Comparison of ENCODE assay signal across 9 cellular contexts in genomic region chr18:26133652-26134051, GRCh38. TPM values are rescaled to one million over a fixed set of nuclear protein-coding genes. Genes with fewer than 3 reads are reported as not detected.
A peak's percentile ranks its signal among the peaks of the same experiment; 100 is the strongest.
DNase-seq lines count a peak whose midpoint lies in the region; ATAC-seq and TF ChIP-seq lines count a peak whose summit lies in the region.
"Had no signal": no experiment of that assay in that cellular context is flagged by ENCODE, and none has a peak within 500 bp of the region (broad histone marks: within the 10 kb centered on the region; RNA-seq: fewer than 3 reads in every experiment).

TSS of gene PSMA8 (plus strand) at chr18:26133869. CDS start at chr18:26133966, 97 bp downstream.

- 57% methylated on average over 31 of the region's 31 CpGs for WGBS in hepatocyte (ENCODE audit: low lambda C conversion rate, missing lambda C conversion rate)

- H3K27ac ChIP-seq in hepatocyte = no peak within 1 kb of the TSS
- H3K27ac ChIP-seq in Karpas-422 (ENCODE audit: low read length) = no peak within 1 kb of the TSS
- H3K27ac ChIP-seq: epithelial cell of prostate had no signal

- H3K9me2 ChIP-seq in hepatocyte (replicated peaks; ENCODE audit: insufficient read depth) (no peaks in the 10 kb centered on the region), Karpas-422 (replicated peaks; ENCODE audit: insufficient read depth, low read length) (no peaks in the 10 kb centered on the region)

- no peak within 1 kb of the TSS for H2AFZ ChIP-seq in hepatocyte
- H2AFZ ChIP-seq in Karpas-422 (ENCODE audit: low read length) = no peak within 1 kb of the TSS

- DNase-seq in activated CD8-positive, alpha-beta memory T cell treated with anti-CD3 and anti-CD28 coated beads, Interleukin-2, amount 50 U/mL, for 48 hours = peak; percentile 59
- peak; percentile 14 for DNase-seq in hepatocyte (ENCODE audit: low spot score)
- peak; percentile 8 for DNase-seq in stimulated activated CD8-positive, alpha-beta memory T cell treated with anti-CD3 and anti-CD28 coated beads, Interleukin-7, amount 100 ng/mL, for 24 hours (ENCODE audit: low read depth)
- DNase-seq in Karpas-422 = no peak
- DNase-seq in HCEC 1CT = no peak
- DNase-seq in KG1 (lab: John Stamatoyannopoulos, UW) = no peak

- H3K36me3 ChIP-seq in hepatocyte (replicated peaks; ENCODE audit: insufficient read depth, low read depth) (no peaks in the 10 kb centered on the region), Karpas-422 (ENCODE audit: insufficient read depth, low read length) (no peaks in the 10 kb centered on the region)

- H4K20me1 ChIP-seq in hepatocyte (ENCODE audit: insufficient read depth, poor library complexity, severe bottlenecking) = no peaks in the 10 kb centered on the region
- H4K20me1 ChIP-seq in Karpas-422 (ENCODE audit: insufficient read depth, low read depth, low read length) = no peaks in the 10 kb centered on the region

- H3K9me3 ChIP-seq in hepatocyte (ENCODE audit: low read depth) (no peaks in the 10 kb centered on the region), Karpas-422 (ENCODE audit: low read length) (no peaks in the 10 kb centered on the region)

- H3K79me2 ChIP-seq in hepatocyte = no peaks in the 10 kb centered on the region
- no peaks in the 10 kb centered on the region for H3K79me2 ChIP-seq in Karpas-422 (ENCODE audit: low read length)

- TF ChIP-seq CTCF in hepatocyte (IDR thresholded peaks at IDR 0.05; ENCODE audit: poor library complexity) = no peak

- H3K4me2 ChIP-seq in hepatocyte (no peak within 1 kb of the TSS), Karpas-422 (ENCODE audit: low read depth, low read length, poor library complexity, severe bottlenecking) (no peak within 1 kb of the TSS)

- ATAC-seq in HG02759 (IDR thresholded peaks at IDR 0.05; ENCODE audit: unreplicated experiment) (peak; percentile 78), HG02938 (IDR thresholded peaks at IDR 0.05; ENCODE audit: unreplicated experiment) (no peak)

- H3K4me1 ChIP-seq in hepatocyte (ENCODE audit: insufficient read depth) = no peaks in the 10 kb centered on the region
- H3K4me1 ChIP-seq in Karpas-422 (ENCODE audit: low read length) = peaks cover 7% of the 10 kb centered on the region

- H3K27me3 ChIP-seq in hepatocyte (no peaks in the 10 kb centered on the region), Karpas-422 (ENCODE audit: low read length) (no peaks in the 10 kb centered on the region)

- H3K4me3 ChIP-seq in hepatocyte (no peak within 1 kb of the TSS), Karpas-422 (ENCODE audit: low read length) (no peak within 1 kb of the TSS)

- H3K9ac ChIP-seq in Karpas-422 (ENCODE audit: low read length) = no peak within 1 kb of the TSS

RNA-seq across cellular contexts. Expression of gene PSMA8, which starts in this region (rescaled TPM):
- total RNA-seq in hepatocyte = not detected in 2 replicates
- 0.15 TPM in 1 of 2 replicates, not detected in the other for polyA plus RNA-seq in hepatocyte
- total RNA-seq in Karpas-422 (2014; rRNA removed; shearing (Covaris generic); ENCODE audit: low replicate concordance) = not detected in 2 replicates

Comparison
In these comparisons a context has a peak if more than half of its experiments do, and no peak if none do; other contexts are left out.
1. Peak in DNase-seq in hepatocyte; RNA of the gene not detected or under 1 TPM.
2. DNase-seq: peak in activated CD8-positive, alpha-beta memory T cell treated with anti-CD3 and anti-CD28 coated beads, Interleukin-2, amount 50 U/mL, for 48 hours (single experiment) and stimulated activated CD8-positive, alpha-beta memory T cell treated with anti-CD3 and anti-CD28 coated beads, Interleukin-7, amount 100 ng/mL, for 24 hours (single experiment); none in Karpas-422 (single experiment), HCEC 1CT (single experiment) and KG1 (single experiment).